In the genomic region with DNA sequence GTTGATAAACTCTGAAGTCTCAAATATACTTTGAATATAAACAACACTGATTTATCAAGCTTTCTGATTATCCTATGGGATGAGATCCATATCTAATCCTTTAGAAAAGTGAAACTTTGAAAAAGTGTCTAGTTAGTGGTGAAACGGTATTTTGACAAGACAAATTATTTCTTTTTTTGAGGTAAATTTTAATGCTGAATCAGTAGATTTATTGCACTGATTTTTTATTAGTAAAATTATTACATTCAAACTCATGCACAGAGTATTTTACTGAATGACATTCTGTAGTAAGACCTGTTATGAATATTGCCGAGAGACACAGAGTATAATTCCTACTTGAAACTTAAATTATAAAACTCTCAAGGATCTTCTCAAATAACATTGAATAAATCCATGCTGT, we compare ENCODE assay signal across 10 cellular contexts.
"Had no signal": no experiment of that assay in that cellular context is flagged by ENCODE, and none has a peak within 500 bp of the region (broad histone marks: within the 10 kb centered on the region; RNA-seq: fewer than 3 reads in every experiment).

No MANE protein-coding gene starts in this region.

- ATAC-seq: GM23338 had no signal

- H3K4me2 ChIP-seq: GM23338 had no signal

- H3K27ac Mint-ChIP-seq: GM23338, H9, HFFc6, IgD-negative memory B cell had no signal

- FAIRE-seq: H1, H54 had no signal

- DNase-seq: H9, HCEC 1CT, HFFc6, Kasumi-1, KG1 had no signal

- H3K36me3 Mint-ChIP-seq: IgD-negative memory B cell had no signal

- H3K4me3 Mint-ChIP-seq: GM23338, H9, HFFc6, IgD-negative memory B cell had no signal

- H3K27ac ChIP-seq: HL-60 had no signal

- H2AFZ ChIP-seq: GM23338 had no signal

- H3K27me3 Mint-ChIP-seq: IgD-negative memory B cell had no signal

- H3K9me3 Mint-ChIP-seq: GM23338 had no signal

- H3K4me1 Mint-ChIP-seq: GM23338, H9, IgD-negative memory B cell had no signal

- H3K4me3 ChIP-seq: GM23338 had no signal
